ENCODE assay signal across 15 cellular contexts in the genomic region with DNA sequence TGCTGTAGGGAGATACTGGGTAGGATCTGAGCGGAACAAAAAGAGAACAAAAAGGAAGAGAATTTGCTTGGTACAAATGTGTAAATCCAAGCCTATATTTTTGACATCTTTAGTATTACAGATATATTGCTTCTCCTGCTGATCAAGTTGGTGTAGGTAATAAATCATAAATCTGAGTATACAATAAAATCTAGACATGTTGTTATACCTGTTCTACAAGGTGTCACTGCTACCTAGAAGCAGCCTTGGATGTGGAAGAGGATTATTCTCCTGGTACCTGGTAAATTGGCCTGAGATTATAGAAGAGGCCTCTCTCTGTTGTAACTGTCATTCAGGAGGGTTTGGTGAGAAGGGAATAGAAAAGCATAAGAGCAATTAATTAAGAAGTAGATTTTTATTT.
A peak's percentile ranks its signal among the peaks of the same experiment; 100 is the strongest.
DNase-seq lines count a peak whose midpoint lies in the region; ATAC-seq and TF ChIP-seq lines count a peak whose summit lies in the region.
"Had no signal": no experiment of that assay in that cellular context is flagged by ENCODE, and none has a peak within 500 bp of the region (broad histone marks: within the 10 kb centered on the region; RNA-seq: fewer than 3 reads in every experiment).

No MANE protein-coding gene starts in this region.

- H3K9me3 Mint-ChIP-seq in type B pancreatic cell, result peaks cover 16% of the 10 kb centered on the region
- H3K9me3 Mint-ChIP-seq: H9 had no signal

- H3K36me3 Mint-ChIP-seq in type B pancreatic cell, result no peaks in the 10 kb centered on the region
- H3K36me3 Mint-ChIP-seq: CD4-positive, CD25-positive, alpha-beta regulatory T cell had no signal

- no peak for TF ChIP-seq CTCF in epithelial cell of esophagus (IDR thresholded peaks at IDR 0.05; ENCODE audit: insufficient read depth, low read depth, low read length, missing control alignments)
- no peak for TF ChIP-seq CTCF in type B pancreatic cell (conservative IDR thresholded peaks at IDR 0.05)

- H3K27ac Mint-ChIP-seq in type B pancreatic cell, result peak overlapping the region; percentile 28
- H3K27ac Mint-ChIP-seq: CD4-positive, CD25-positive, alpha-beta regulatory T cell had no signal

- H3K4me1 Mint-ChIP-seq in type B pancreatic cell (ENCODE audit: unreplicated experiment), result peaks cover 10% of the 10 kb centered on the region
- H3K4me1 Mint-ChIP-seq: CD4-positive, CD25-positive, alpha-beta regulatory T cell; H9 had no signal

- H3K27me3 Mint-ChIP-seq in type B pancreatic cell, result no peaks in the 10 kb centered on the region
- H3K27me3 Mint-ChIP-seq: CD4-positive, CD25-positive, alpha-beta regulatory T cell had no signal

- H3K4me3 ChIP-seq in epithelial cell of esophagus (ENCODE audit: low read length), result no peak overlapping the region
- H3K4me3 ChIP-seq: BLaER1 treated with 17β-estradiol and CSF1 and Interleukin-3, amounts not matched to agents 10 nM and 100 nM had no signal

- peak; percentile 16 for DNase-seq in NCI-H510A treated with DMSO at 0.1 percent for 48 hours (lab: John Stamatoyannopoulos, UW)
- DNase-seq in NCI-H510A (lab: John Stamatoyannopoulos, UW), result no peak
- DNase-seq in HT-29 (ENCODE audit: low spot score), result peak; percentile 88
- peak; percentile 58 for DNase-seq in epithelial cell of esophagus (ENCODE audit: low read depth)
- DNase-seq in type B pancreatic cell (ENCODE audit: extremely low spot score, unreplicated experiment), result no peak
- no peak for DNase-seq in NCI-H2196 treated with DMSO at 0.1 percent for 48 hours (lab: John Stamatoyannopoulos, UW; ENCODE audit: unreplicated experiment)
- DNase-seq: ACHN; CD4-positive, CD25-positive, alpha-beta regulatory T cell; DMS79; EL; GOT3; H9 had no signal

- peak overlapping the region; percentile 28 for H3K4me3 Mint-ChIP-seq in type B pancreatic cell
- H3K4me3 Mint-ChIP-seq: CD4-positive, CD25-positive, alpha-beta regulatory T cell; H9 had no signal

- ATAC-seq in HG02870 (IDR thresholded peaks at IDR 0.05; ENCODE audit: unreplicated experiment), result no peak
- ATAC-seq: HepG2 had no signal

Comparison
In these comparisons a context has a peak if more than half of its experiments do, and no peak if none do; other contexts are left out.
1. DNase-seq: peak in NCI-H510A treated with DMSO at 0.1 percent for 48 hours (single experiment), HT-29 (single experiment) and epithelial cell of esophagus (single experiment); none in NCI-H510A (single experiment), type B pancreatic cell (single experiment) and NCI-H2196 treated with DMSO at 0.1 percent for 48 hours (single experiment).